ENCODE assay signal across 1 cellular context in genomic region chr2:233824373-233824772, GRCh38.
TF ChIP-seq lines count a peak whose summit lies in the region.

No MANE protein-coding gene starts in this region.

TF ChIP-seq in WTC11, 78 proteins besides CTCF, POLR2A, EP300 and RAD21 (continued from another document):
- TF ChIP-seq STAT6 (CRISPR knock-in tag; conservative IDR thresholded peaks at IDR 0.05; ENCODE audit: low read depth) = no peak
- no peak for TF ChIP-seq JUN (CRISPR knock-in tag; IDR thresholded peaks at IDR 0.05)
- TF ChIP-seq NR1H2 (CRISPR knock-in tag; IDR thresholded peaks at IDR 0.05) = no peak
- no peak for TF ChIP-seq PRRX2 (CRISPR knock-in tag; IDR thresholded peaks at IDR 0.05)
- TF ChIP-seq, protein P1, sequence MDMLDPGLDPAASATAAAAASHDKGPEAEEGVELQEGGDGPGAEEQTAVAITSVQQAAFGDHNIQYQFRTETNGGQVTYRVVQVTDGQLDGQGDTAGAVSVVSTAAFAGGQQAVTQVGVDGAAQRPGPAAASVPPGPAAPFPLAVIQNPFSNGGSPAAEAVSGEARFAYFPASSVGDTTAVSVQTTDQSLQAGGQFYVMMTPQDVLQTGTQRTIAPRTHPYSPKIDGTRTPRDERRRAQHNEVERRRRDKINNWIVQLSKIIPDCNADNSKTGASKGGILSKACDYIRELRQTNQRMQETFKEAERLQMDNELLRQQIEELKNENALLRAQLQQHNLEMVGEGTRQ (CRISPR knock-in tag; IDR thresholded peaks at IDR 0.05) = no peak
- no peak for TF ChIP-seq NR2C2 (CRISPR knock-in tag; IDR thresholded peaks at IDR 0.05)
- TF ChIP-seq MLX (CRISPR knock-in tag; IDR thresholded peaks at IDR 0.05) = no peak
- no peak for TF ChIP-seq MYBL2 (CRISPR knock-in tag; IDR thresholded peaks at IDR 0.05)
- no peak for TF ChIP-seq ZNF263 (CRISPR knock-in tag; IDR thresholded peaks at IDR 0.05; ENCODE audit: low read depth)
